ENCODE assay signal across 8 cellular contexts in genomic region chr20:35093245-35093884, GRCh38. TPM values are rescaled to one million over a fixed set of nuclear protein-coding genes. Genes with fewer than 3 reads are reported as not detected.
DNase-seq lines count a peak whose midpoint lies in the region; ATAC-seq and TF ChIP-seq lines count a peak whose summit lies in the region.

No MANE protein-coding gene starts in this region.

- 43 to 46% methylated on average over 8 of the region's 8 CpGs for WGBS in GM23248 (ENCODE audit: low coverage in 1 of 2, low lambda C conversion rate in 2 of 2, missing lambda C conversion rate in 2 of 2), 2 experiments
- 78 to 83% methylated on average over 3 to 8 of the region's 8 CpGs for WGBS in transverse colon (ENCODE audit: low coverage in 1 of 2), 2 donors

- POLR2A ChIA-PET in MCF 10A (lab: Yijun Ruan, JAX), result interaction anchor here (0.6 to 5.4 kb wide), 14 partner anchors 8 to 577 kb away, joined by 3 to 41 read pairs (median 4); partner anchors contain the start of genes ACSS2, DYNLRB1, EDEM2 and GGT7

- H3K4me1 Mint-ChIP-seq in MCF 10A (ENCODE audit: insufficient read depth, unreplicated experiment), result peaks cover 22% of the 10 kb centered on the region

- in situ Hi-C loops in GM23248 (cut with MboI), result no loop called here
- in situ Hi-C loops in transverse colon (cut with MboI; ENCODE audit: low pct_ligation_motif_present in 1 of 4, low pct_unique_long_range_greater_than_20kb in 1 of 4, low sequenced_read_pairs in 3 of 4), result loop anchor here in 3 of 4 donors (10.0 to 25.0 kb wide), 3 partner anchors 121 to 256 kb away; partner anchors contain the start of genes GGT7 (in 2 of the 3) and NCOA6 (in 1 of the 3)

- no peaks in the 10 kb centered on the region for H3K27me3 ChIP-seq in GM23248 (replicated peaks; ENCODE audit: insufficient read depth)
- no peaks in the 10 kb centered on the region for H3K27me3 ChIP-seq in mononuclear cell (ENCODE audit: insufficient read depth, low read length)
- H3K27me3 ChIP-seq in transverse colon, result no peaks in the 10 kb centered on the region

- no peaks in the 10 kb centered on the region for H3K36me3 ChIP-seq in GM23248 (ENCODE audit: low read depth)
- H3K36me3 ChIP-seq in transverse colon, result no peaks in the 10 kb centered on the region

- peak overlapping the region; percentile 98 for H2AFZ ChIP-seq in GM23248

- TF ChIP-seq EP300 in transverse colon (IDR thresholded peaks at IDR 0.05; ENCODE audit: low read depth), result no peak

- peaks cover 14% of the 10 kb centered on the region for H3K36me3 Mint-ChIP-seq in MCF 10A (ENCODE audit: insufficient read depth, unreplicated experiment)

- peaks cover 43% of the 10 kb centered on the region for H3K79me2 ChIP-seq in GM23248 (ENCODE audit: insufficient read depth)

- H3K4me1 ChIP-seq in GM23248 (ENCODE audit: insufficient read depth), result peaks cover 25% of the 10 kb centered on the region
- H3K4me1 ChIP-seq in mononuclear cell (ENCODE audit: insufficient read depth, low read length), result peaks cover 45% of the 10 kb centered on the region
- H3K4me1 ChIP-seq in transverse colon, result peaks cover 14 to 39% (median 25%) of the 10 kb centered on the region in 4 donors

- intact Hi-C loops in MCF 10A (cut with micrococcal nuclease), result no loop called here
- intact Hi-C loops in transverse colon (cut with DNase I; ENCODE audit: low total_unique reads), result no loop called here

- ATAC-seq in HG03159 (IDR thresholded peaks at IDR 0.05; ENCODE audit: unreplicated experiment), result no peak
- ATAC-seq in GM19023 (IDR thresholded peaks at IDR 0.05; ENCODE audit: unreplicated experiment), result no peak

- H3K9me3 Mint-ChIP-seq in MCF 10A (ENCODE audit: unreplicated experiment), result no peaks in the 10 kb centered on the region

- H3K27ac ChIP-seq in GM23248, result peak overlapping the region; percentile 92
- peak overlapping the region; percentile 93 to 95 (median 93) for H3K27ac ChIP-seq in transverse colon

- H3K27ac Mint-ChIP-seq in MCF 10A (ENCODE audit: low read depth, unreplicated experiment), result peak overlapping the region; percentile 55

- peaks cover 23% of the 10 kb centered on the region for H3F3A ChIP-seq in GM23248 (ENCODE audit: insufficient read depth)

- H3K4me3 ChIP-seq in GM23248, result peak overlapping the region; percentile 92
- peak overlapping the region; percentile 89 for H3K4me3 ChIP-seq in mononuclear cell (ENCODE audit: low read length)
- H3K4me3 ChIP-seq in transverse colon, result peak overlapping the region in 2 of 4 donors; percentile 81

- TF ChIP-seq CTCF in MCF 10A (IDR thresholded peaks at IDR 0.05; ENCODE audit: unreplicated experiment), result no peak
- no peak for TF ChIP-seq CTCF in transverse colon (IDR thresholded peaks at IDR 0.05)

- no peaks in the 10 kb centered on the region for H3K9me2 ChIP-seq in GM23248 (ENCODE audit: insufficient read depth)

- H3K27me3 Mint-ChIP-seq in MCF 10A (ENCODE audit: insufficient read depth, unreplicated experiment), result no peaks in the 10 kb centered on the region

- TF ChIP-seq POLR2A in transverse colon (IDR thresholded peaks at IDR 0.05), result no peak

- H3K9me3 ChIP-seq in GM23248 (ENCODE audit: low read depth) (no peaks in the 10 kb centered on the region), mononuclear cell (ENCODE audit: low read depth, low read length) (no peaks in the 10 kb centered on the region), transverse colon (no peaks in the 10 kb centered on the region)

- CTCF ChIA-PET in MCF 10A (lab: Yijun Ruan, JAX), result interaction anchor here (0.8 to 6.2 kb wide), 5 partner anchors 9 to 219 kb away, joined by 3 to 83 read pairs (median 32); partner anchors contain the start of gene EDEM2

- H3K4me3 Mint-ChIP-seq in MCF 10A (ENCODE audit: unreplicated experiment), result peak overlapping the region; percentile 78

- peak; percentile 85 for DNase-seq in GM23248
- DNase-seq in OCI-M1 (lab: John Stamatoyannopoulos, UW), result peak; percentile 58
- DNase-seq in MCF 10A (ENCODE audit: unreplicated experiment), result peak; percentile 75
- DNase-seq in transverse colon, result no peak
- DNase-seq in NCI-H82 (lab: John Stamatoyannopoulos, UW), result no peak

- H3K4me2 ChIP-seq in GM23248 (ENCODE audit: unreplicated experiment), result peak overlapping the region; percentile 71

- H4K20me1 ChIP-seq in GM23248 (ENCODE audit: insufficient read depth), result peaks cover 4% of the 10 kb centered on the region; the same call in 1 of the 2 replicates

- BruUV-seq in MCF 10A (replicated peaks; lab: Mats Ljungman, UMichigan), result TSS peak; percentile 90

- H3K9ac ChIP-seq in GM23248, result peak overlapping the region; percentile 97

RNA-seq across cellular contexts. Expression of gene TRPC4AP, which starts 0.8 kb away (rescaled TPM):
- 57.0 and 63.4 TPM in 2 replicates for total RNA-seq in GM23248 (2014; rRNA removed; shearing (Covaris generic))
- 92.7 and 93.4 TPM in 2 replicates for polyA plus RNA-seq in GM23248 (2016; fragmentation: Nextera tagmentation; extraction: Ambion mirVana)
- 51.8 and 56.3 TPM in 2 replicates for total RNA-seq in MCF 10A (2022)
- 55.3 TPM for total RNA-seq in mononuclear cell
- total RNA-seq in transverse colon, result 10 to 100 TPM; 57.3 to 85.3 (median 70.1) TPM

RNA-seq across cellular contexts. Expression of gene EDEM2, which starts 53.8 kb away (rescaled TPM):
- 25.8 and 34.9 TPM in 2 replicates for total RNA-seq in GM23248 (2014; rRNA removed; shearing (Covaris generic))
- 31.9 and 33.5 TPM in 2 replicates for polyA plus RNA-seq in GM23248 (2016; fragmentation: Nextera tagmentation; extraction: Ambion mirVana)
- total RNA-seq in MCF 10A (2022) (23.6 and 30.2 TPM in 2 replicates), mononuclear cell (19.5 TPM), transverse colon (10 to 100 TPM; 23.0 to 55.9 (median 30.4) TPM)

Comparison
In these comparisons a context has a peak if more than half of its experiments do, and no peak if none do; other contexts are left out.
1. DNase-seq: peak in GM23248 (single experiment), OCI-M1 (single experiment) and MCF 10A (single experiment); none in transverse colon (single experiment) and NCI-H82 (single experiment).